In genomic region chr17:16915752-16916556, GRCh38 we compare ENCODE assay signal across 8 cellular contexts. TPM values are rescaled to one million over a fixed set of nuclear protein-coding genes. Genes with fewer than 3 reads are reported as not detected.
DNase-seq lines count a peak whose midpoint lies in the region; ATAC-seq and TF ChIP-seq lines count a peak whose summit lies in the region.

No MANE protein-coding gene starts in this region.

- TF ChIP-seq CTCF in epithelial cell of esophagus (IDR thresholded peaks at IDR 0.05; ENCODE audit: insufficient read depth, low read depth, low read length, missing control alignments) = peak; percentile 39

- DNase-seq in NCI-H82 (lab: John Stamatoyannopoulos, UW) = peak; percentile 69
- DNase-seq in NCI-H82 treated with DMSO at 0.1 percent for 48 hours (lab: John Stamatoyannopoulos, UW; ENCODE audit: unreplicated experiment) = no peak
- peak; percentile 91 to 98 for DNase-seq in SHP77 (lab: John Stamatoyannopoulos, UW)
- peak; percentile 58 for DNase-seq in epithelial cell of esophagus (ENCODE audit: low read depth)
- DNase-seq in myocyte (ENCODE audit: low read depth) = peak; percentile 40

- no peak overlapping the region for H3K4me3 ChIP-seq in epithelial cell of esophagus (ENCODE audit: low read length)

- ATAC-seq in HG03354 (IDR thresholded peaks at IDR 0.05; ENCODE audit: poor library complexity, severe bottlenecking, unreplicated experiment) (peak; percentile 60), HG03442 (IDR thresholded peaks at IDR 0.05; ENCODE audit: unreplicated experiment) (no peak), HG03378 (IDR thresholded peaks at IDR 0.05; ENCODE audit: unreplicated experiment) (no peak)

RNA-seq across cellular contexts. Expression of gene TNFRSF13B, which starts 56.0 kb away (rescaled TPM):
- not detected in 2 replicates for total RNA-seq in myocyte
- not detected for polyA plus RNA-seq in myocyte (2012)
